8 cellular contexts compared by ENCODE assay signal in the genomic region with DNA sequence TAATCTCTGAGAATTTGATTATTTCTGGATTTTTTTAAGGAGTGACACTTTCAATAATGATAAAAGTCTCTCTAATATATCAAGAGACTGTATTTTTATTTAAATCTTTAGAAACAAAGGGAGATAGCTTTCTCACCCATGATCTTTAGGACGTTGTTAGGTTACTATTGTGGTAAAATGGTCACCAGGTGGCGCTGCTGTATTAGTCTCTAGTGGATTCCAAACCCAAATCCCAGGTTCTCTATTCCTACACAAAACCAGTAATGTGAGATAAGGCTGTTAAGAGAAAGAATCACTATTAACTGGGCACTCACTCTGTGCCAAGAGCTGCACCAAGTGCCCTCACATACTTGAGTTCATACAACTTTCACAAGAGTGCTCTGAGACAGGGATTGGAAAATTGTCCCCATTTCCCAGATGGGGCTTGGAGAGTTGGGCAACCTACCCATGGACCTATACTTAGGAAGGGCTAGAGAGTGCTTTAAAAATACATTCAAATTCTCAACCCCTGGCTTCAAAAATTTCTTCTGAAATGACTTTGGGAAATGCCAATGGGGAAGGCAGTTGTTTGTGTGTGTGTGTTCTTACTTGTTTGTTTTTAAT.
DNase-seq lines count a peak whose midpoint lies in the region; ATAC-seq, FAIRE-seq and TF ChIP-seq lines count a peak whose summit lies in the region.

No MANE protein-coding gene starts in this region.

- TF ChIP-seq CTCF in choroid plexus epithelial cell (conservative IDR thresholded peaks at IDR 0.05; ENCODE audit: low read depth, low read length) = peak; percentile 68

- ATAC-seq in GM18868 (IDR thresholded peaks at IDR 0.05; ENCODE audit: unreplicated experiment) (peak; percentile 64), left colon (peak; percentile 72)

- intact Hi-C loops in left colon (cut with DNase I, micrococcal nuclease) = no loop called here

- peak; percentile 96 for FAIRE-seq in TTC549 (lab: Jason Lieb, UNC)

- DNase-seq in AG08395 (ENCODE audit: low spot score) = peak; percentile 60
- peak; percentile 9 for DNase-seq in NCI-H1694 treated with DMSO at 0.1 percent for 48 hours (lab: John Stamatoyannopoulos, UW)
- DNase-seq in choroid plexus epithelial cell (ENCODE audit: low read depth) = peak; percentile 84
- DNase-seq in left colon = peak; percentile 37 to 90
- DNase-seq in stimulated activated CD4-positive, alpha-beta T cell treated with anti-CD3 and anti-CD28 coated beads, Interleukin-4, amount 100 ng/mL, for 4 hours = peak; percentile 12 to 36
- no peak for DNase-seq in DMS79 treated with DMSO at 0.1 percent for 48 hours (lab: John Stamatoyannopoulos, UW)

- H3K4me3 ChIP-seq in choroid plexus epithelial cell (ENCODE audit: low read depth, low read length) = no peak overlapping the region
